Comparison of ENCODE assay signal across 1 cellular context in genomic region chr3:10002951-10003350, GRCh38.
TF ChIP-seq lines count a peak whose summit lies in the region.

No MANE protein-coding gene starts in this region.

TF ChIP-seq in K562, 482 proteins besides CTCF, POLR2A, EP300 and RAD21 (continued from another document):
- TF ChIP-seq POLR2G (IDR thresholded peaks at IDR 0.05; ENCODE audit: low read depth, low read length) (peak; percentile 40; the same call in 1 of the 2 replicates), NFRKB (IDR thresholded peaks at IDR 0.05; ENCODE audit: low read depth) (no peak), POLR2AphosphoS5 (IDR thresholded peaks at IDR 0.05; ENCODE audit: control insufficient read depth, insufficient read depth, low read depth, low read length) (0 out of 2 replicates have a peak, but pooled peaks have one; percentile 38), MTA1 (IDR thresholded peaks at IDR 0.05; ENCODE audit: borderline replicate concordance) (no peak), IRF2 (CRISPR knock-in tag; IDR thresholded peaks at IDR 0.05) (0 out of 2 replicates have a peak, but pooled peaks have one; percentile 14)
